In the genomic region with DNA sequence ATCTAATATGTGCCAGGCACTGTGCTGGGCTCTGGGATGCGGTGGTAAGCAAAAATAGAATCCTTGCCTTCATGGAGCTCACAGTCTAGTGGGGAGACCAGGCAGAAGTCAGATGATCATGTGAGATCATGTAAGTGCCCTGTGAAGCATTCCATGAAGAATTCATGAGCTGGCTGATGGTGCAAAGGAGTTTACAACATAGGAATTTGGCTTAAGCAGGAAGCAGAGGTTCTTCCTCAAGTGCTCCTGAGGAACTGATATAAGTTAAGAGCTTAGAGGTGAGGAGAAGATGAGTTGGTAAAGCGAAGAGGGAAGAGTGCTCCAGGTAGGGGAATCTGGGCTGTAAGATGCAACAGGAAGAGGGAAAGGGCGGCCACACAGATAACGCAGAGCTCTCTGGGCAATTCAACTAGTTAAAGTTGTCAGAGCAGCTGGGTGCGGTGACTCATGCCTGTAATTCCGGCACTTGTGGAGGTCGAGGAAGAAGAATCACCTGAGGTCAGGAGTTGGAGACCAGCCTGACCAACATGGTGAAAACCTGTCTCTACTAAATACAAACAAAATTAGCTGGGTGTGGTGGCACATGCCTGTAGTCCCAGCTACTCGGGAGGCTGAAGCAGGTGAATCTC, we compare ENCODE assay signal across 1 cellular context.
TF ChIP-seq lines count a peak whose summit lies in the region.

No MANE protein-coding gene starts in this region.

TF ChIP-seq in IMR-90, 13 proteins besides CTCF, POLR2A, EP300 and RAD21 (continued from another document):
- no peak for TF ChIP-seq RCOR1 (IDR thresholded peaks at IDR 0.05; ENCODE audit: insufficient replicate concordance, low read length)
